In the genomic region with DNA sequence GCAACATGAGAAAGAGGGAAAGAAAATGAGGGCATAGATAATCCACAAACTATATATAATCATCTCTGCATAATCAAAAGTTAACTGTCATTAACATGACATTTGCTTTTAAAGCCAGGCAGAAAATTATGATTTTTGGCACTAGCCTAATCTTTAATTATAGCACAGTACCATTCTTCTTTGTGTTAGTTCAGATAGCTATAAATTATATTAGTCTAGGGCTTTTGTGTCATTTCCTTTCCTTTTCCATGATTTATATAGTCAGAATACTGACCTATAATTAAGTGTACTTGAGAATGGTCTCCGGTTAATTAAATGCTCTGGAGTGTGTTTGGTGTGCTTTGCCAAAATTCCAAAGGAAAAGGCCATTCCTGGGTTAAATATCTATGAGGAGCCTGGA, we compare ENCODE assay signal across 22 cellular contexts.
"Had no signal": no experiment of that assay in that cellular context is flagged by ENCODE, and none has a peak within 500 bp of the region (broad histone marks: within the 10 kb centered on the region; RNA-seq: fewer than 3 reads in every experiment).

No MANE protein-coding gene starts in this region.

- H3K9me3 ChIP-seq: esophagus muscularis mucosa, gastroesophageal sphincter, left ventricle myocardium inferior, lower lobe of right lung, prostate gland, right lobe of liver, spleen, tibial artery, upper lobe of left lung, uterus had no signal

- H3K9ac ChIP-seq: parathyroid adenoma had no signal

- H3K27ac Mint-ChIP-seq: immature natural killer cell; memory B cell; nephron progenitor cell; stimulated activated memory B cell treated with anti-CD40 and anti-IgM and Interleukin-4, amounts not matched to agents 10 μg/mL and 1 μg/mL and 100 μg/mL, for 72 hours; stimulated activated naive CD8-positive, alpha-beta T cell treated with anti-CD3 and anti-CD28 coated beads, Interleukin-15, Interleukin-2, amounts not matched to agents 100 ng/mL and 50 ng/mL, for 24 hours had no signal

- ATAC-seq: gastroesophageal sphincter, right lobe of liver had no signal

- DNase-seq: effector memory CD4-positive, alpha-beta T cell; immature natural killer cell; left ventricle myocardium inferior; lower lobe of right lung; midbrain; nephron progenitor cell; right lobe of liver; spleen; stimulated activated CD4-positive, alpha-beta T cell treated with anti-CD3 and anti-CD28 coated beads, Interleukin-15, amount 100 ng/mL, for 24 hours; stimulated activated CD4-positive, alpha-beta T cell treated with anti-CD3 and anti-CD28 coated beads, Interleukin-1b, Interleukin-23, amount 100 ng/mL, for 48 hours; stimulated activated CD4-positive, alpha-beta T cell treated with anti-CD3 and anti-CD28 coated beads, Interleukin-4, amount 100 ng/mL, for 24 hours; tibial artery; upper lobe of left lung; uterus had no signal

- H3K79me2 ChIP-seq: parathyroid adenoma had no signal

- H3K27me3 ChIP-seq: esophagus muscularis mucosa, gastroesophageal sphincter, right lobe of liver, tibial artery, upper lobe of left lung, uterus had no signal

- H3K4me1 Mint-ChIP-seq: immature natural killer cell; memory B cell; stimulated activated memory B cell treated with anti-CD40 and anti-IgM and Interleukin-4, amounts not matched to agents 10 μg/mL and 1 μg/mL and 100 μg/mL, for 72 hours had no signal

- H3K4me3 ChIP-seq: esophagus muscularis mucosa, gastroesophageal sphincter, left ventricle myocardium inferior, lower lobe of right lung, prostate gland, right lobe of liver, spleen, tibial artery, upper lobe of left lung, uterus had no signal

- H3K9me3 Mint-ChIP-seq: memory B cell; nephron progenitor cell; stimulated activated memory B cell treated with anti-CD40 and anti-IgM and Interleukin-4, amounts not matched to agents 10 μg/mL and 1 μg/mL and 100 μg/mL, for 72 hours had no signal

- H3K27ac ChIP-seq: epithelial cell of prostate, esophagus muscularis mucosa, gastroesophageal sphincter, left ventricle myocardium inferior, lower lobe of right lung, parathyroid adenoma, prostate gland, right lobe of liver, spleen, tibial artery, upper lobe of left lung, uterus had no signal

- H3K4me3 Mint-ChIP-seq: immature natural killer cell; memory B cell; nephron progenitor cell; stimulated activated memory B cell treated with anti-CD40 and anti-IgM and Interleukin-4, amounts not matched to agents 10 μg/mL and 1 μg/mL and 100 μg/mL, for 72 hours; stimulated activated naive CD8-positive, alpha-beta T cell treated with anti-CD3 and anti-CD28 coated beads, Interleukin-15, Interleukin-2, amounts not matched to agents 100 ng/mL and 50 ng/mL, for 24 hours had no signal

- H3K36me3 ChIP-seq: esophagus muscularis mucosa, gastroesophageal sphincter, left ventricle myocardium inferior, lower lobe of right lung, prostate gland, right lobe of liver, spleen, tibial artery, upper lobe of left lung, uterus had no signal

- H3K4me1 ChIP-seq: left ventricle myocardium inferior, lower lobe of right lung, parathyroid adenoma, prostate gland, right lobe of liver, spleen, tibial artery, upper lobe of left lung, uterus had no signal

- H2AFZ ChIP-seq: parathyroid adenoma had no signal

- H3K27me3 Mint-ChIP-seq: memory B cell; stimulated activated memory B cell treated with anti-CD40 and anti-IgM and Interleukin-4, amounts not matched to agents 10 μg/mL and 1 μg/mL and 100 μg/mL, for 72 hours; stimulated activated naive CD8-positive, alpha-beta T cell treated with anti-CD3 and anti-CD28 coated beads, Interleukin-15, Interleukin-2, amounts not matched to agents 100 ng/mL and 50 ng/mL, for 24 hours had no signal

- H3K36me3 Mint-ChIP-seq: immature natural killer cell; memory B cell; stimulated activated memory B cell treated with anti-CD40 and anti-IgM and Interleukin-4, amounts not matched to agents 10 μg/mL and 1 μg/mL and 100 μg/mL, for 72 hours had no signal
